In the genomic region with DNA sequence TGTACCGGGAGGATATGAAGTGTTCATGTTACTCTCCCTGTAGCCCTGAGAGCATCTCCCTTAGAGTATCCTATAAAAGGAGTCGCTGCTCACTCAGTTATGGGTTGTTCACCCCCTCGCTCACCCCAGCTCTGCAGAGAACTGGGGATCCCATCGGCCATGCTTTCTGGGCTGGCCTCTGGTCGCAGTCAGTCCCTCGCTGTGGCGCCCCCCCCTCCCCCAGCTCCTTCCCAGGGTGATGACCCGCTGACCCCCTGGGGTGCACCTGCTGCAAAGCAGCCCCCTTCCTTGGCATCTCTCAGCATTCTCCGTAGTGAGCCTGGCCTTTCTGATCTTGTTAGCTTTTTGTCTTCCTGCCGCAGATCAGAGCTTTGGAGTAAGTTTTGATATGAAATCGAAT, we compare ENCODE assay signal across 33 cellular contexts. TPM values are rescaled to one million over a fixed set of nuclear protein-coding genes. Genes with fewer than 3 reads are reported as not detected.
"Had no signal": no experiment of that assay in that cellular context is flagged by ENCODE, and none has a peak within 500 bp of the region (broad histone marks: within the 10 kb centered on the region; RNA-seq: fewer than 3 reads in every experiment).

No MANE protein-coding gene starts in this region.

- H3K27me3 Mint-ChIP-seq: activated CD4-positive, alpha-beta T cell treated with anti-CD3 and anti-CD28 coated beads, Interleukin-2, amount 10 ng/mL, durations not matched to agents 24 days and 14 days; activated CD8-positive, alpha-beta T cell treated with anti-CD3 and anti-CD28 coated beads for 36 hours; activated naive CD8-positive, alpha-beta T cell; activated naive CD8-positive, alpha-beta T cell treated with anti-CD3 and anti-CD28 coated beads, Interleukin-2, amount 50 U/mL, for 24 hours; activated T-helper 17 cell treated with anti-CD3 and anti-CD28 coated beads, Interleukin-2, amount 50 U/mL, for 72 hours; central memory CD8-positive, alpha-beta T cell had no signal

- H3K4me3 Mint-ChIP-seq: activated CD4-positive, alpha-beta T cell treated with anti-CD3 and anti-CD28 coated beads, Interleukin-2, amount 10 ng/mL, durations not matched to agents 24 days and 14 days; activated CD8-positive, alpha-beta T cell treated with anti-CD3 and anti-CD28 coated beads for 36 hours; activated naive CD4-positive, alpha-beta T cell treated with anti-CD3 and anti-CD28 coated beads for 36 hours; activated naive CD8-positive, alpha-beta T cell; activated naive CD8-positive, alpha-beta T cell treated with anti-CD3 and anti-CD28 coated beads, Interleukin-2, amount 50 U/mL, for 24 hours; activated T-cell treated with anti-CD3 and anti-CD28 coated beads, Interleukin-2, amount 50 U/mL, for 72 hours; activated T-helper 17 cell treated with anti-CD3 and anti-CD28 coated beads, Interleukin-2, amount 50 U/mL, for 72 hours; central memory CD8-positive, alpha-beta T cell had no signal

- H3K4me1 Mint-ChIP-seq: activated CD4-positive, alpha-beta T cell treated with anti-CD3 and anti-CD28 coated beads, Interleukin-2, amount 10 ng/mL, durations not matched to agents 24 days and 14 days; activated T-helper 17 cell treated with anti-CD3 and anti-CD28 coated beads, Interleukin-2, amount 50 U/mL, for 72 hours; central memory CD8-positive, alpha-beta T cell had no signal

- H3K27ac ChIP-seq: brain microvascular endothelial cell, WERI-Rb-1 had no signal

- H3K27ac Mint-ChIP-seq: activated CD4-positive, alpha-beta T cell treated with anti-CD3 and anti-CD28 coated beads, Interleukin-2, amount 10 ng/mL, durations not matched to agents 24 days and 14 days; activated CD8-positive, alpha-beta T cell treated with anti-CD3 and anti-CD28 coated beads for 36 hours; activated naive CD4-positive, alpha-beta T cell treated with anti-CD3 and anti-CD28 coated beads for 36 hours; activated naive CD8-positive, alpha-beta T cell; activated naive CD8-positive, alpha-beta T cell treated with anti-CD3 and anti-CD28 coated beads, Interleukin-2, amount 50 U/mL, for 24 hours; activated T-cell treated with anti-CD3 and anti-CD28 coated beads, Interleukin-2, amount 50 U/mL, for 72 hours; activated T-helper 17 cell treated with anti-CD3 and anti-CD28 coated beads, Interleukin-2, amount 50 U/mL, for 72 hours had no signal

- H3K27me3 ChIP-seq: brain microvascular endothelial cell had no signal

- DNase-seq: activated CD4-positive, alpha-beta T cell treated with anti-CD3 and anti-CD28 coated beads, Interleukin-2, amount 10 ng/mL, durations not matched to agents 24 days and 14 days; activated CD4-positive, alpha-beta T cell treated with anti-CD3 and anti-CD28 coated beads, Interleukin-2, amount 50 U/mL, for 4 hours; activated CD8-positive, alpha-beta T cell treated with anti-CD3 and anti-CD28 coated beads for 36 hours; activated effector memory CD4-positive, alpha-beta T cell treated with anti-CD3 and anti-CD28 coated beads, Interleukin-2, amount 50 U/mL, for 16 hours; activated naive CD4-positive, alpha-beta T cell treated with anti-CD3 and anti-CD28 coated beads for 36 hours; activated naive CD8-positive, alpha-beta T cell treated with anti-CD3 and anti-CD28 coated beads, Interleukin-2, amount 50 U/mL, for 24 hours; activated T-cell treated with anti-CD3 and anti-CD28 coated beads, Interleukin-2, amount 50 U/mL, for 1 hour; activated T-cell treated with anti-CD3 and anti-CD28 coated beads, Interleukin-2, amount 50 U/mL, for 72 hours; anterior cingulate cortex; brain microvascular endothelial cell; NCI-H1105; NCI-H1417 treated with DMSO at 0.1 percent for 48 hours; NCI-H187 treated with DMSO at 0.1 percent for 48 hours; NCI-H2081; NCI-H226; NCI-H446 treated with DMSO at 0.1 percent for 48 hours; NCI-H524; NCI-H69; RPMI8226; SIG-M5; SW 1271; T-helper 1 cell; T-helper 2 cell; T-helper 9 cell; WERI-Rb-1 had no signal

- H3K9me3 Mint-ChIP-seq: activated CD4-positive, alpha-beta T cell treated with anti-CD3 and anti-CD28 coated beads, Interleukin-2, amount 10 ng/mL, durations not matched to agents 24 days and 14 days; activated CD8-positive, alpha-beta T cell treated with anti-CD3 and anti-CD28 coated beads for 36 hours; activated naive CD4-positive, alpha-beta T cell treated with anti-CD3 and anti-CD28 coated beads for 36 hours; activated naive CD8-positive, alpha-beta T cell treated with anti-CD3 and anti-CD28 coated beads, Interleukin-2, amount 50 U/mL, for 24 hours; activated T-cell treated with anti-CD3 and anti-CD28 coated beads, Interleukin-2, amount 50 U/mL, for 72 hours; activated T-helper 17 cell treated with anti-CD3 and anti-CD28 coated beads, Interleukin-2, amount 50 U/mL, for 72 hours; central memory CD8-positive, alpha-beta T cell had no signal

- H3K4me3 ChIP-seq: K562 had no signal

- H3K36me3 Mint-ChIP-seq: activated naive CD8-positive, alpha-beta T cell had no signal

- ATAC-seq: activated CD8-positive, alpha-beta T cell treated with anti-CD3 and anti-CD28 coated beads for 36 hours; activated naive CD8-positive, alpha-beta T cell treated with anti-CD3 and anti-CD28 coated beads, Interleukin-2, amount 50 U/mL, for 24 hours; activated T-cell treated with anti-CD3 and anti-CD28 coated beads, Interleukin-2, amount 50 U/mL, for 72 hours; activated T-helper 17 cell treated with anti-CD3 and anti-CD28 coated beads, Interleukin-2, amount 50 U/mL, for 72 hours; K562; Panc1; SK-N-SH treated with all-trans-retinoic acid at 6 μM for 48 hours had no signal

- H3K36me3 ChIP-seq: brain microvascular endothelial cell, WERI-Rb-1 had no signal

- FAIRE-seq: K562 had no signal

RNA-seq across cellular contexts. Expression of a gene that starts 10.3 kb away (rescaled TPM):
- total RNA-seq: M059J, SK-MEL-5 had no signal
- polyA plus RNA-seq: K562 had no signal
